ENCODE assay signal across 8 cellular contexts in genomic region chr20:13638496-13639477, GRCh38. TPM values are rescaled to one million over a fixed set of nuclear protein-coding genes. Genes with fewer than 3 reads are reported as not detected.
DNase-seq lines count a peak whose midpoint lies in the region; ATAC-seq and TF ChIP-seq lines count a peak whose summit lies in the region.

TASP1 (minus strand) TSS chr20:13638932; CDS start chr20:13630078, 8,854 bp downstream.

- H3K36me3 ChIP-seq in endodermal cell (ENCODE audit: control insufficient read depth, insufficient read depth, low read length), result no peaks in the 10 kb centered on the region

- H3K27ac ChIP-seq in endodermal cell (ENCODE audit: low read depth, low read length), result peak within 1 kb of the TSS; percentile 92

- WGBS in endodermal cell (ENCODE audit: insufficient coverage in 1 of 2, insufficient read length in 1 of 2), 2 experiments, result 5 to 7% methylated on average over 18 to 59 of the region's 59 CpGs

- peak within 1 kb of the TSS; percentile 65 for H3K27ac Mint-ChIP-seq in activated CD8-positive, alpha-beta memory T cell treated with anti-CD3 and anti-CD28 coated beads, Interleukin-2, amount 10 ng/mL, durations not matched to agents 7 days and 5 days
- H3K27ac Mint-ChIP-seq in endodermal cell, result peak within 1 kb of the TSS; percentile 96

- H3K9me3 Mint-ChIP-seq in activated CD8-positive, alpha-beta memory T cell treated with anti-CD3 and anti-CD28 coated beads, Interleukin-2, amount 10 ng/mL, durations not matched to agents 7 days and 5 days (ENCODE audit: low read depth), result no peaks in the 10 kb centered on the region
- no peaks in the 10 kb centered on the region for H3K9me3 Mint-ChIP-seq in endodermal cell

- ATAC-seq in GM21360 (IDR thresholded peaks at IDR 0.05; ENCODE audit: unreplicated experiment), result peak; percentile 99
- ATAC-seq in activated CD8-positive, alpha-beta memory T cell treated with anti-CD3 and anti-CD28 coated beads, Interleukin-2, amount 10 ng/mL, durations not matched to agents 7 days and 5 days, result peak; percentile 100

- H3K4me3 Mint-ChIP-seq in activated CD8-positive, alpha-beta memory T cell treated with anti-CD3 and anti-CD28 coated beads, Interleukin-2, amount 10 ng/mL, durations not matched to agents 7 days and 5 days, result peak within 1 kb of the TSS; percentile 89
- peak within 1 kb of the TSS; percentile 96 for H3K4me3 Mint-ChIP-seq in endodermal cell

- H3K4me1 Mint-ChIP-seq in activated CD8-positive, alpha-beta memory T cell treated with anti-CD3 and anti-CD28 coated beads, Interleukin-2, amount 10 ng/mL, durations not matched to agents 7 days and 5 days, result peaks cover 27% of the 10 kb centered on the region
- peaks cover 24% of the 10 kb centered on the region for H3K4me1 Mint-ChIP-seq in endodermal cell

- DNase-seq in COLO829 (ENCODE audit: low spot score) (peak; percentile 97), HT1080 (ENCODE audit: low read depth) (peak; percentile 94), NOMO-1 treated with DMSO at 0.1 percent for 48 hours (lab: John Stamatoyannopoulos, UW; ENCODE audit: unreplicated experiment) (peak; percentile 91), endodermal cell (peak; percentile 99), mesenteric fat pad (ENCODE audit: low spot score) (peak; percentile 97)
- peak; percentile 97 for DNase-seq in activated CD8-positive, alpha-beta memory T cell treated with anti-CD3 and anti-CD28 coated beads, Interleukin-2, amount 10 ng/mL, durations not matched to agents 7 days and 5 days
- DNase-seq in stimulated activated CD8-positive, alpha-beta memory T cell treated with anti-CD3 and anti-CD28 coated beads, Interleukin-15, amount 100 ng/mL, for 24 hours (ENCODE audit: low read depth), result peak; percentile 71

- no peaks in the 10 kb centered on the region for H3K4me1 ChIP-seq in endodermal cell (ENCODE audit: control insufficient read depth, insufficient read depth, low read length)

- TF ChIP-seq CTCF in endodermal cell (conservative IDR thresholded peaks at IDR 0.05), result no peak

- H3K9ac ChIP-seq in endodermal cell (ENCODE audit: extremely low read depth, low read length, poor library complexity, severe bottlenecking), result peak within 1 kb of the TSS; percentile 91

- H3K4me3 ChIP-seq in endodermal cell (ENCODE audit: low read length), result peak within 1 kb of the TSS; percentile 98

- no peaks in the 10 kb centered on the region for H3K9me3 ChIP-seq in endodermal cell (ENCODE audit: control insufficient read depth, low read length)

- CTCF ChIA-PET in activated CD8-positive, alpha-beta memory T cell treated with anti-CD3 and anti-CD28 coated beads, Interleukin-2, amount 10 ng/mL, durations not matched to agents 7 days and 5 days (lab: Charles Lee), result no interaction called here

- H3K27me3 Mint-ChIP-seq in activated CD8-positive, alpha-beta memory T cell treated with anti-CD3 and anti-CD28 coated beads, Interleukin-2, amount 10 ng/mL, durations not matched to agents 7 days and 5 days, result peaks cover 12% of the 10 kb centered on the region
- no peaks in the 10 kb centered on the region for H3K27me3 Mint-ChIP-seq in endodermal cell (ENCODE audit: insufficient read depth)

- H3K27me3 ChIP-seq in endodermal cell (ENCODE audit: control insufficient read depth, insufficient read depth, low read length, poor library complexity, severe bottlenecking), result no peaks in the 10 kb centered on the region

- peaks cover 7% of the 10 kb centered on the region for H3K36me3 Mint-ChIP-seq in activated CD8-positive, alpha-beta memory T cell treated with anti-CD3 and anti-CD28 coated beads, Interleukin-2, amount 10 ng/mL, durations not matched to agents 7 days and 5 days
- H3K36me3 Mint-ChIP-seq in endodermal cell (ENCODE audit: low read depth), result peaks cover 9% of the 10 kb centered on the region

RNA-seq across cellular contexts. Expression of gene TASP1, which starts in this region (rescaled TPM):
- total RNA-seq in HT1080 (2014; rRNA removed; shearing (Covaris generic)), result 8.3 and 8.5 TPM in 2 replicates
- 6.4 and 6.5 TPM in 2 replicates for polyA plus RNA-seq in HT1080 (2015; cell fraction: cytosol; rRNA removed)
- polyA plus RNA-seq in HT1080 (2015; cell fraction: nucleus; rRNA removed), result 4.1 and 4.4 TPM in 2 replicates
- total RNA-seq in activated CD8-positive, alpha-beta memory T cell treated with anti-CD3 and anti-CD28 coated beads, Interleukin-2, amount 10 ng/mL, durations not matched to agents 7 days and 5 days, result 10 to 100 TPM; 10.3 to 11.7 TPM
- total RNA-seq in endodermal cell (10 to 100 TPM; 15.8 to 16.6 TPM), mesenteric fat pad (10.9 TPM)
- polyA plus RNA-seq in endodermal cell (2013, experiment 1 of 2), result 4.9 TPM
- 4.6 TPM for polyA plus RNA-seq in endodermal cell (2013, experiment 2 of 2)

Comparison
In these comparisons a context has a peak if more than half of its experiments do, and no peak if none do; other contexts are left out.
1. Peak in every context shown above with its lines: DNase-seq, ATAC-seq, H3K4me3 ChIP-seq and H3K27ac ChIP-seq.